8 cellular contexts compared by ENCODE assay signal in the genomic region with DNA sequence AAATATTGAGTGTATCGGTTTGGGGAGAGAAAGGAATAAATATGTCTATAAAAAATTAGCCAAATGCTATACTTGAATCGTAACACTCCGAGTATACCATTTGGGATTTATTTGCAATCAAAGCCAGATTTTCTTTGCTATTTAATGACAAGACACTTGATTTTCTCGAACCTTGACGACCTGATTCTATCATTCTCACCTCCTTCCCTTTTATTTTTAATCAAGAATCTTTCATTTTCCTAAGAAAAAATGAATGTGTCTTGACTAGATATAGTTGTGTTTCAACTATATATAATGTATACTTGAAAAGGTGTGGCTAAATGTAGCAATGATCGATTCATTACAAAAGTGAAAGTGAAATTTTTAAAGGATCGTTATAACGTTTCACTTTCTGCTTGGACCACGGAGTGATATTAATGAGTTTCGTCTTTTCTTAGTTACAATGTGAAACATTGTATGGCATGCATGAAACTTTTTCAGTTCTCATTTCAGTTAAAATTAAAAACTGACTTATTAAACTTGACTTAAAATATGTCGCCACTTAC. TPM values are rescaled to one million over a fixed set of nuclear protein-coding genes. Genes with fewer than 3 reads are reported as not detected.
A peak's percentile ranks its signal among the peaks of the same experiment; 100 is the strongest.
DNase-seq lines count a peak whose midpoint lies in the region; ATAC-seq and TF ChIP-seq lines count a peak whose summit lies in the region.

No MANE protein-coding gene starts in this region.

- H3K27ac Mint-ChIP-seq in T-helper 2 cell treated with Interferon-gamma antibody and Interleukin-4, amounts not matched to agents 5 μg/mL and 100 μg/mL, for 36 hours, result peak overlapping the region; percentile 90

- H3K4me3 ChIP-seq in cardiac muscle cell (peak overlapping the region; percentile 66), hepatocyte (peak overlapping the region; percentile 56), spleen (peak overlapping the region; percentile 58 to 99 (median 96))

- no peaks in the 10 kb centered on the region for H3K9me3 ChIP-seq in cardiac muscle cell (ENCODE audit: low read depth)
- H3K9me3 ChIP-seq in hepatocyte (ENCODE audit: low read depth), result no peaks in the 10 kb centered on the region
- peaks cover 0 to 11% (median 0%) of the 10 kb centered on the region in 8 donors for H3K9me3 ChIP-seq in spleen

- no peak for TF ChIP-seq POLR2A in spleen (IDR thresholded peaks at IDR 0.05)

- peak overlapping the region; percentile 66 for H2AFZ ChIP-seq in hepatocyte

- peaks cover 24% of the 10 kb centered on the region for H3K36me3 Mint-ChIP-seq in T-helper 2 cell treated with Interferon-gamma antibody and Interleukin-4, amounts not matched to agents 5 μg/mL and 100 μg/mL, for 36 hours (ENCODE audit: low read depth)

- peaks cover 25% of the 10 kb centered on the region for H3K79me2 ChIP-seq in hepatocyte

- TF ChIP-seq CTCF in cardiac muscle cell (IDR thresholded peaks at IDR 0.05; ENCODE audit: low read depth, low read length), result no peak
- no peak for TF ChIP-seq CTCF in hepatocyte (IDR thresholded peaks at IDR 0.05; ENCODE audit: poor library complexity)
- TF ChIP-seq CTCF in spleen (IDR thresholded peaks at IDR 0.05 in 8 of 11, conservative IDR thresholded peaks at IDR 0.05 in 3 of 11), result no peak

- 29% methylated on average over 11 of the region's 11 CpGs for WGBS in hepatocyte (ENCODE audit: low lambda C conversion rate, missing lambda C conversion rate)
- 1 to 3% (median 2%) methylated on average over 11 of the region's 11 CpGs for WGBS in spleen, 5 donors

- H3K27me3 ChIP-seq in cardiac muscle cell (no peaks in the 10 kb centered on the region), hepatocyte (no peaks in the 10 kb centered on the region), spleen (replicated peaks in 1 of 7) (no peaks in the 10 kb centered on the region)

- intact Hi-C loops in cardiac septum (cut with DNase I), result no loop called here
- intact Hi-C loops in spleen (cut with DNase I; ENCODE audit: low total_unique reads), result no loop called here

- peak; percentile 58 for ATAC-seq in HG03064 (IDR thresholded peaks at IDR 0.05; ENCODE audit: low read depth, unreplicated experiment)

- DNase-seq in cardiac muscle cell (ENCODE audit: low read depth in 1 of 2, low spot score in 1 of 2) (no peak), cardiac septum (ENCODE audit: low spot score) (no peak), hepatocyte (ENCODE audit: low spot score) (no peak), spleen (no peak), NCI-H1092 (lab: John Stamatoyannopoulos, UW) (no peak), NCI-H146 (lab: John Stamatoyannopoulos, UW) (no peak)
- no peak for DNase-seq in T-helper 2 cell treated with Interferon-gamma antibody and Interleukin-4, amounts not matched to agents 5 μg/mL and 100 μg/mL, for 36 hours (ENCODE audit: low spot score)

- H3K9me2 ChIP-seq in hepatocyte (replicated peaks; ENCODE audit: insufficient read depth), result no peaks in the 10 kb centered on the region

- H3K36me3 ChIP-seq in cardiac muscle cell (peaks cover 22% of the 10 kb centered on the region), hepatocyte (replicated peaks; ENCODE audit: insufficient read depth, low read depth) (no peaks in the 10 kb centered on the region), spleen (peaks cover 0 to 39% (median 23%) of the 10 kb centered on the region in 6 donors)

- peak overlapping the region; percentile 49 for H3K27ac ChIP-seq in cardiac muscle cell
- peak overlapping the region; percentile 41 for H3K27ac ChIP-seq in hepatocyte
- peak overlapping the region; percentile 67 to 98 (median 94) for H3K27ac ChIP-seq in spleen

- H3K4me3 Mint-ChIP-seq in T-helper 2 cell treated with Interferon-gamma antibody and Interleukin-4, amounts not matched to agents 5 μg/mL and 100 μg/mL, for 36 hours, result peak overlapping the region; percentile 84

- peaks cover 12% of the 10 kb centered on the region for H3K9me3 Mint-ChIP-seq in T-helper 2 cell treated with Interferon-gamma antibody and Interleukin-4, amounts not matched to agents 5 μg/mL and 100 μg/mL, for 36 hours

- H3K4me2 ChIP-seq in hepatocyte, result peak overlapping the region; percentile 77

- H3K4me1 ChIP-seq in cardiac muscle cell (ENCODE audit: low read depth) (no peaks in the 10 kb centered on the region), hepatocyte (ENCODE audit: insufficient read depth) (peaks cover 23% of the 10 kb centered on the region), spleen (peaks cover 19 to 76% (median 40%) of the 10 kb centered on the region in 6 donors)

- H3K4me1 Mint-ChIP-seq in T-helper 2 cell treated with Interferon-gamma antibody and Interleukin-4, amounts not matched to agents 5 μg/mL and 100 μg/mL, for 36 hours (ENCODE audit: low read depth), result peaks cover 28% of the 10 kb centered on the region

- no peaks in the 10 kb centered on the region for H3K27me3 Mint-ChIP-seq in T-helper 2 cell treated with Interferon-gamma antibody and Interleukin-4, amounts not matched to agents 5 μg/mL and 100 μg/mL, for 36 hours (ENCODE audit: low read depth)

- H4K20me1 ChIP-seq in hepatocyte (ENCODE audit: insufficient read depth, poor library complexity, severe bottlenecking), result no peaks in the 10 kb centered on the region

RNA-seq across cellular contexts. Expression of gene NUB1, which starts 0.6 kb away (rescaled TPM):
- total RNA-seq in cardiac muscle cell (31.4 and 34.3 TPM in 2 replicates), cardiac septum (32.6 TPM), hepatocyte (38.6 and 42.5 TPM in 2 replicates), spleen (10 to 100 TPM; 60.2 to 80.9 (median 70.2) TPM)
- polyA plus RNA-seq in cardiac muscle cell (30.6 and 37.9 TPM in 2 replicates), hepatocyte (22.6 and 28.4 TPM in 2 replicates), spleen (10 to 100 TPM; 25.2 to 48.2 (median 26.1) TPM)

Comparison
In these comparisons a context has a peak if more than half of its experiments do, and no peak if none do; other contexts are left out.
1. H3K27ac ChIP-seq: peak in every context shown above with its lines; median percentile 94 in spleen; 49 in cardiac muscle cell; 41 in hepatocyte.